ENCODE assay signal across 10 cellular contexts in the genomic region with DNA sequence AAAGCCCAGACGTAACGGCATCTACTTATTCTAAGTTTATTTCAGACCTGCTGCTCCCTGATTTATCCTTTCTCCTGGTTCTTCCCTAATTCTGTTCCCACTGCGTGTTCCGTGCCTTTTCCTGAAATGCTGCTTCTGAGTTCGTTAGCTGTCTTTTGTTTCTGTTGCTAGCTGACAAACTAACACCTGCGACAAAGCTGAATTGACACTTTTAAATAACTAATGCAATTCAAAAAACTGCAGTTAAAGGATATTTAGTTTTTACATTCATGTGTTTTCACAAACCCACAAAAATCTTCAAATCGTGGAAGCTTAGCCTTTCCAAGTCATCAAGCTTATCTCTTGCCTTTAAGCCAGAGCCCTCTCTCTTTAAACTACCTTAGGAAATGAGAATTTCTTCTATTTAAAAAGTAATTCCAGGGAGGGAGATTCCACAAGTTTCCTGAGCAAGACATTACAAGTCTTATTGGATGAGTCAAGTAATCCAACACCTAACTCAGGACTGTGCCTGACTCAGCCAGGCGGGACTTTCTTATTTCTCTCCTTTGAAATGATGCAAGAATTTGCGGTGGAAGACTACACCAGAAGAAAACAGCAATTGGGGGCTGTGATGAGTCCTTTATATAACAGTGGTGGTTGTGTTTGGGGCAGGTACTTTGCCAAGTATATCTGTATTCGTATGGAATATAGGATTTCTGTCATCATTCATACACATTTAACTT. TPM values are rescaled to one million over a fixed set of nuclear protein-coding genes. Genes with fewer than 3 reads are reported as not detected.
DNase-seq lines count a peak whose midpoint lies in the region; ATAC-seq and TF ChIP-seq lines count a peak whose summit lies in the region.
"Had no signal": no experiment of that assay in that cellular context is flagged by ENCODE, and none has a peak within 500 bp of the region (broad histone marks: within the 10 kb centered on the region; RNA-seq: fewer than 3 reads in every experiment).

No MANE protein-coding gene starts in this region.

- peak; percentile 13 for DNase-seq in activated naive CD4-positive, alpha-beta T cell treated with Interleukin-2 at 50 U/mL for 16 hours
- DNase-seq in activated naive CD4-positive, alpha-beta T cell treated with anti-CD3 and anti-CD28 coated beads, Interleukin-2, amount 10 ng/mL, durations not matched to agents 7 days and 5 days = no peak
- DNase-seq in foreskin fibroblast (peak; percentile 89 to 93), suprapubic skin (ENCODE audit: low spot score in 2 of 2) (peak in 1 of 2 donors; percentile 72), DMS153 (lab: John Stamatoyannopoulos, UW) (no peak)
- no peak for DNase-seq in effector memory CD4-positive, alpha-beta T cell
- DNase-seq: activated B cell treated with CpG ODN at 0.5 μM for 24 hours, posterior cingulate gyrus had no signal

- H3K4me3 Mint-ChIP-seq in activated naive CD4-positive, alpha-beta T cell treated with anti-CD3 and anti-CD28 coated beads, Interleukin-2, amount 10 ng/mL, durations not matched to agents 7 days and 5 days = no peak overlapping the region
- H3K4me3 Mint-ChIP-seq: activated B cell treated with CpG ODN at 0.5 μM for 24 hours had no signal

- no peaks in the 10 kb centered on the region for H3K9me3 ChIP-seq in suprapubic skin
- no peaks in the 10 kb centered on the region for H3K9me3 ChIP-seq in effector memory CD4-positive, alpha-beta T cell (ENCODE audit: control insufficient read depth, low read length)

- CTCF ChIA-PET in activated naive CD4-positive, alpha-beta T cell treated with anti-CD3 and anti-CD28 coated beads, Interleukin-2, amount 10 ng/mL, durations not matched to agents 7 days and 5 days (lab: Charles Lee) = no interaction called here

- ATAC-seq in SK-N-SH treated with all-trans-retinoic acid at 6 μM for 48 hours (peak; percentile 82), HG02588 (IDR thresholded peaks at IDR 0.05; ENCODE audit: unreplicated experiment) (no peak)

- no peak overlapping the region for H3K27ac Mint-ChIP-seq in activated naive CD4-positive, alpha-beta T cell treated with anti-CD3 and anti-CD28 coated beads, Interleukin-2, amount 10 ng/mL, durations not matched to agents 7 days and 5 days
- H3K27ac Mint-ChIP-seq: activated B cell treated with CpG ODN at 0.5 μM for 24 hours had no signal

- no peaks in the 10 kb centered on the region for H3K36me3 ChIP-seq in suprapubic skin
- H3K36me3 ChIP-seq in effector memory CD4-positive, alpha-beta T cell (ENCODE audit: control insufficient read depth, insufficient read depth, low read length) = no peaks in the 10 kb centered on the region

- 55% methylated on average over 10 of the region's 10 CpGs for WGBS in suprapubic skin

- TF ChIP-seq POLR2A in suprapubic skin (IDR thresholded peaks at IDR 0.05) = no peak

- H3K36me3 Mint-ChIP-seq in activated naive CD4-positive, alpha-beta T cell treated with anti-CD3 and anti-CD28 coated beads, Interleukin-2, amount 10 ng/mL, durations not matched to agents 7 days and 5 days = no peaks in the 10 kb centered on the region

- H3K27ac ChIP-seq in suprapubic skin = peak overlapping the region; percentile 91
- H3K27ac ChIP-seq in effector memory CD4-positive, alpha-beta T cell (ENCODE audit: insufficient read depth, low read length, poor library complexity, severe bottlenecking) = no peak overlapping the region

- no peak for TF ChIP-seq CTCF in foreskin fibroblast (IDR thresholded peaks at IDR 0.05; ENCODE audit: low read depth, low read length)
- no peak for TF ChIP-seq CTCF in suprapubic skin (IDR thresholded peaks at IDR 0.05)

- H3K27me3 ChIP-seq in suprapubic skin = no peaks in the 10 kb centered on the region
- H3K27me3 ChIP-seq in effector memory CD4-positive, alpha-beta T cell (replicated peaks; ENCODE audit: control insufficient read depth, insufficient read depth, low read length, poor library complexity, severe bottlenecking) = no peaks in the 10 kb centered on the region

- no peaks in the 10 kb centered on the region for H3K9me3 Mint-ChIP-seq in activated naive CD4-positive, alpha-beta T cell treated with anti-CD3 and anti-CD28 coated beads, Interleukin-2, amount 10 ng/mL, durations not matched to agents 7 days and 5 days
- H3K9me3 Mint-ChIP-seq: activated B cell treated with CpG ODN at 0.5 μM for 24 hours had no signal

- TF ChIP-seq EP300 in suprapubic skin (IDR thresholded peaks at IDR 0.05) = no peak

- H3K4me3 ChIP-seq in foreskin fibroblast (ENCODE audit: low read depth in 1 of 2, low read length in 2 of 2) = no peak overlapping the region
- no peak overlapping the region for H3K4me3 ChIP-seq in suprapubic skin
- H3K4me3 ChIP-seq in effector memory CD4-positive, alpha-beta T cell (ENCODE audit: insufficient read depth, low read depth, low read length, poor library complexity, severe bottlenecking) = no peak overlapping the region

- H3K27me3 Mint-ChIP-seq in activated naive CD4-positive, alpha-beta T cell treated with anti-CD3 and anti-CD28 coated beads, Interleukin-2, amount 10 ng/mL, durations not matched to agents 7 days and 5 days = no peaks in the 10 kb centered on the region

- H3K4me1 Mint-ChIP-seq in activated naive CD4-positive, alpha-beta T cell treated with anti-CD3 and anti-CD28 coated beads, Interleukin-2, amount 10 ng/mL, durations not matched to agents 7 days and 5 days = no peaks in the 10 kb centered on the region
- H3K4me1 Mint-ChIP-seq: activated B cell treated with CpG ODN at 0.5 μM for 24 hours had no signal

- peaks cover 49% of the 10 kb centered on the region for H3K4me1 ChIP-seq in suprapubic skin
- no peaks in the 10 kb centered on the region for H3K4me1 ChIP-seq in effector memory CD4-positive, alpha-beta T cell (ENCODE audit: control insufficient read depth, insufficient read depth, low read length, poor library complexity, severe bottlenecking)

TF ChIP-seq in SK-N-SH treated with all-trans-retinoic acid at 6 μM for 48 hours, 23 proteins besides CTCF, POLR2A, EP300 and RAD21:
- TF ChIP-seq ZNF565 (CRISPR knock-in tag; conservative IDR thresholded peaks at IDR 0.05; ENCODE audit: low read depth) (no peak), GLIS3 (CRISPR knock-in tag; IDR thresholded peaks at IDR 0.05) (no peak), TCF4 (CRISPR knock-in tag; IDR thresholded peaks at IDR 0.05; ENCODE audit: borderline replicate concordance) (no peak), ZC3H10 (CRISPR knock-in tag; IDR thresholded peaks at IDR 0.05) (no peak), ARNTL (CRISPR knock-in tag; IDR thresholded peaks at IDR 0.05; ENCODE audit: borderline replicate concordance, low read depth) (no peak)

RNA-seq across cellular contexts. Expression of gene ADTRP, which starts 6.3 kb away (rescaled TPM):
- 10 to 100 TPM; 19.6 to 39.5 (median 26.2) TPM for total RNA-seq in suprapubic skin

Comparison
In these comparisons a context has a peak if more than half of its experiments do, and no peak if none do; other contexts are left out.
1. DNase-seq: peak in activated naive CD4-positive, alpha-beta T cell treated with Interleukin-2 at 50 U/mL for 16 hours (single experiment) and foreskin fibroblast (2 of 2); none in activated naive CD4-positive, alpha-beta T cell treated with anti-CD3 and anti-CD28 coated beads, Interleukin-2, amount 10 ng/mL, durations not matched to agents 7 days and 5 days (single experiment), effector memory CD4-positive, alpha-beta T cell (0 of 3) and DMS153 (single experiment).